ENCODE assay signal across 17 cellular contexts in genomic region chr6:25714765-25715164, GRCh38. TPM values are rescaled to one million over a fixed set of nuclear protein-coding genes. Genes with fewer than 3 reads are reported as not detected.
"Had no signal": no experiment of that assay in that cellular context is flagged by ENCODE, and none has a peak within 500 bp of the region (broad histone marks: within the 10 kb centered on the region; RNA-seq: fewer than 3 reads in every experiment).

No MANE protein-coding gene starts in this region.

- DNase-seq: activated naive CD4-positive, alpha-beta T cell treated with anti-CD3 and anti-CD28 coated beads, Interleukin-2, amount 50 U/mL, for 16 hours; adrenal gland; effector memory CD8-positive, alpha-beta T cell; erythroblast; glutamatergic neuron; immature natural killer cell; left cardiac atrium; naive B cell; posterior cingulate gyrus; right cardiac atrium; stimulated activated CD4-positive, alpha-beta T cell treated with anti-CD3 and anti-CD28 coated beads, Interleukin-12 subunit alpha, Interleukin-12 subunit beta, amount 100 ng/mL, for 4 hours; stimulated activated naive CD8-positive, alpha-beta T cell treated with anti-CD3 and anti-CD28 coated beads, Interleukin-15, Interleukin-2, amounts not matched to agents 100 U/mL and 50 U/mL, for 24 hours; T-helper 1 cell had no signal

- H3K9me3 Mint-ChIP-seq: effector memory CD8-positive, alpha-beta T cell; immature natural killer cell; naive B cell; type B pancreatic cell had no signal

- H3K4me3 Mint-ChIP-seq: effector memory CD8-positive, alpha-beta T cell; immature natural killer cell; naive B cell; type B pancreatic cell had no signal

- H3K36me3 ChIP-seq: adrenal gland, suprapubic skin had no signal

- H3K27ac ChIP-seq: adrenal gland, suprapubic skin had no signal

- ATAC-seq: activated CD4-positive, CD25-positive, alpha-beta regulatory T cell treated with anti-CD3 and anti-CD28 coated beads, Interleukin-2, amount 50 U/mL, for 24 hours; effector memory CD8-positive, alpha-beta T cell; left cardiac atrium; stimulated activated naive CD8-positive, alpha-beta T cell treated with anti-CD3 and anti-CD28 coated beads, Interleukin-15, Interleukin-2, amounts not matched to agents 100 U/mL and 50 U/mL, for 24 hours had no signal

- H3K4me3 ChIP-seq: adrenal gland, lung, suprapubic skin had no signal

- H3K4me1 Mint-ChIP-seq: immature natural killer cell, naive B cell had no signal

- H3K27ac Mint-ChIP-seq: effector memory CD8-positive, alpha-beta T cell; immature natural killer cell; naive B cell; type B pancreatic cell had no signal

- H3K4me1 ChIP-seq: adrenal gland, suprapubic skin had no signal

- H3K9me3 ChIP-seq: adrenal gland, suprapubic skin had no signal

- H3K36me3 Mint-ChIP-seq: immature natural killer cell, naive B cell, type B pancreatic cell had no signal

- H3K27me3 ChIP-seq: adrenal gland, suprapubic skin had no signal

RNA-seq across cellular contexts. Expression of gene SLC17A4, which starts 39.8 kb away (rescaled TPM):
- total RNA-seq: adrenal gland, left cardiac atrium, lung, right cardiac atrium, suprapubic skin had no signal
- polyA plus RNA-seq: immature natural killer cell, lung had no signal
